In the genomic region with DNA sequence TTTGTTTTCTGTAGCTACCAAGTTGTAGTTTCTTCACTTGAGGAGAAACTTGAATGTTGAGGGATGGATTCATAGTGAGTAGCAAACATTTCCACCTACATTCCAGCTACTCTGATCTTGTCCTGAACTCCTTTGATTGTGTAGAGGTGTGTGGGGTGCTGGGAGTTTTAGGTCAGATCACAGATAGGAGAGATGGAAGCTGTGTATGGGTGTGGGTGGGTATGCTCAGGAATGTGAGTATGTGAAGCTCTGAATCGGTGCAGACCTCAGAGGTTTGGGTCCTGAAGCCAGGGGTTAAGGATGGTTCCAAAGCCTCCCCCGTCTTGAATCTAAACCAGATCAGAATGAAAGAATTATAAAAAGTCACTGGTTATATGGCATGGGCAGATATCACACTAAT, we compare ENCODE assay signal across 12 cellular contexts. TPM values are rescaled to one million over a fixed set of nuclear protein-coding genes. Genes with fewer than 3 reads are reported as not detected.
DNase-seq lines count a peak whose midpoint lies in the region; ATAC-seq and TF ChIP-seq lines count a peak whose summit lies in the region.
"Had no signal": no experiment of that assay in that cellular context is flagged by ENCODE, and none has a peak within 500 bp of the region (broad histone marks: within the 10 kb centered on the region; RNA-seq: fewer than 3 reads in every experiment).

No MANE protein-coding gene starts in this region.

- H3K4me1 Mint-ChIP-seq in stimulated activated memory B cell treated with anti-CD40 and anti-IgM and Interleukin-4, amounts not matched to agents 10 μg/mL and 1 μg/mL and 100 μg/mL, for 72 hours: no peaks in the 10 kb centered on the region

- no peak overlapping the region for H2AFZ ChIP-seq in mesenchymal stem cell (ENCODE audit: low read depth, low read length)

- no peak overlapping the region for H4K91ac ChIP-seq in mesenchymal stem cell (ENCODE audit: low read length)

- no peak overlapping the region for H3K27ac ChIP-seq in HEK293 (ENCODE audit: extremely low read depth, low read depth, low read length)
- peak overlapping the region; percentile 23; the same call in 1 of the 2 replicates for H3K27ac ChIP-seq in WERI-Rb-1
- H3K27ac ChIP-seq in mesenchymal stem cell (ENCODE audit: low read length, poor library complexity, severe bottlenecking): no peak overlapping the region
- H3K27ac ChIP-seq in tibial artery: peak overlapping the region; percentile 63 to 65

- no peak overlapping the region for H3K4me3 ChIP-seq in HEK293 (ENCODE audit: low read depth, low read length)
- no peak overlapping the region for H3K4me3 ChIP-seq in WERI-Rb-1 (ENCODE audit: low read depth, low read length)
- H3K4me3 ChIP-seq in mesenchymal stem cell (ENCODE audit: insufficient read depth in 1 of 2, low read depth in 1 of 2, low read length in 2 of 2): no peak overlapping the region
- no peak overlapping the region for H3K4me3 ChIP-seq in tibial artery

- H3K36me3 Mint-ChIP-seq in stimulated activated memory B cell treated with anti-CD40 and anti-IgM and Interleukin-4, amounts not matched to agents 10 μg/mL and 1 μg/mL and 100 μg/mL, for 72 hours: no peaks in the 10 kb centered on the region
- H3K36me3 Mint-ChIP-seq: CD14-positive monocyte had no signal

- H3K23ac ChIP-seq in mesenchymal stem cell (ENCODE audit: low read length in 2 of 2): no peak overlapping the region

- peak overlapping the region; percentile 29 for H2BK120ac ChIP-seq in mesenchymal stem cell (ENCODE audit: low read depth, low read length)

- POLR2A ChIA-PET in HEK293 (lab: Yijun Ruan, JAX): interaction anchor here (0.6 kb wide), 1 partner anchor 81 kb away, joined by 3 read pairs; no protein-coding TSS in a partner anchor

- H3K9me3 ChIP-seq in HEK293 (ENCODE audit: control insufficient read depth, insufficient read depth, low read depth, low read length) (no peaks in the 10 kb centered on the region), WERI-Rb-1 (ENCODE audit: severe bottlenecking) (peaks cover 2% of the 10 kb centered on the region), mesenchymal stem cell (ENCODE audit: control insufficient read depth, low read length) (no peaks in the 10 kb centered on the region), tibial artery (no peaks in the 10 kb centered on the region)

- no peak overlapping the region for H3K14ac ChIP-seq in mesenchymal stem cell (ENCODE audit: low read length in 2 of 2)

- no peaks in the 10 kb centered on the region for H3K27me3 ChIP-seq in WERI-Rb-1 (ENCODE audit: insufficient read depth, low read depth, severe bottlenecking)
- H3K27me3 ChIP-seq in mesenchymal stem cell (ENCODE audit: control insufficient read depth in 1 of 2, insufficient read depth in 1 of 2, low read length in 2 of 2): no peaks in the 10 kb centered on the region
- no peaks in the 10 kb centered on the region for H3K27me3 ChIP-seq in tibial artery

- no peak for DNase-seq in WERI-Rb-1
- no peak for DNase-seq in mesenchymal stem cell
- DNase-seq in tibial artery: no peak
- no peak for DNase-seq in globus pallidus (ENCODE audit: low spot score)
- no peak for DNase-seq in epidermal melanocyte (ENCODE audit: insufficient read length, low spot score)
- DNase-seq: COR-L47, H9, NCI-H1436, NCI-H2029 treated with DMSO at 0.1 percent for 48 hours had no signal

- H3K79me1 ChIP-seq in mesenchymal stem cell (replicated peaks; ENCODE audit: low read length, poor library complexity, severe bottlenecking): peaks cover 36% of the 10 kb centered on the region

- no peak for ATAC-seq in stimulated activated memory B cell treated with anti-CD40 and anti-IgM and Interleukin-4, amounts not matched to agents 10 μg/mL and 1 μg/mL and 100 μg/mL, for 72 hours

- no peak overlapping the region for H3K27ac Mint-ChIP-seq in stimulated activated memory B cell treated with anti-CD40 and anti-IgM and Interleukin-4, amounts not matched to agents 10 μg/mL and 1 μg/mL and 100 μg/mL, for 72 hours
- H3K27ac Mint-ChIP-seq: CD14-positive monocyte had no signal

- H3K9ac ChIP-seq in mesenchymal stem cell (ENCODE audit: low read length): no peak overlapping the region

- H2BK12ac ChIP-seq in mesenchymal stem cell (ENCODE audit: low read length in 2 of 2): peak overlapping the region; percentile 4 to 88

- CTCF ChIA-PET in HEK293 (lab: Yijun Ruan, JAX): interaction anchor here (1.5 kb wide), 1 partner anchor 82 kb away, joined by 6 read pairs; no protein-coding TSS in a partner anchor

- H3K9me3 Mint-ChIP-seq in stimulated activated memory B cell treated with anti-CD40 and anti-IgM and Interleukin-4, amounts not matched to agents 10 μg/mL and 1 μg/mL and 100 μg/mL, for 72 hours: no peaks in the 10 kb centered on the region
- H3K9me3 Mint-ChIP-seq: CD14-positive monocyte, H9 had no signal

- no peak overlapping the region for H4K8ac ChIP-seq in mesenchymal stem cell (ENCODE audit: low read length)

- no peak overlapping the region for H3K18ac ChIP-seq in mesenchymal stem cell (ENCODE audit: low read depth in 1 of 2, low read length in 2 of 2)

- H3K36me3 ChIP-seq in HEK293 (ENCODE audit: control insufficient read depth in 2 of 2, insufficient read depth in 1 of 2, low read length in 2 of 2) (no peaks in the 10 kb centered on the region), WERI-Rb-1 (no peaks in the 10 kb centered on the region; the same call in 1 of the 2 replicates), mesenchymal stem cell (ENCODE audit: control insufficient read depth in 1 of 2, insufficient read depth in 2 of 2, low read depth in 1 of 2, low read length in 2 of 2) (no peaks in the 10 kb centered on the region), tibial artery (no peaks in the 10 kb centered on the region)

- H3K4me3 Mint-ChIP-seq in stimulated activated memory B cell treated with anti-CD40 and anti-IgM and Interleukin-4, amounts not matched to agents 10 μg/mL and 1 μg/mL and 100 μg/mL, for 72 hours: no peak overlapping the region
- H3K4me3 Mint-ChIP-seq: CD14-positive monocyte, H9 had no signal

- H3K27me3 Mint-ChIP-seq in stimulated activated memory B cell treated with anti-CD40 and anti-IgM and Interleukin-4, amounts not matched to agents 10 μg/mL and 1 μg/mL and 100 μg/mL, for 72 hours: peaks cover 28% of the 10 kb centered on the region

- H2BK15ac ChIP-seq in mesenchymal stem cell (ENCODE audit: low read depth, poor library complexity, severe bottlenecking): no peak overlapping the region

- WGBS in mesenchymal stem cell: 75% methylated on average over 1 of the region's 2 CpGs

- intact Hi-C loops in tibial artery (cut with DNase I; ENCODE audit: low total_unique reads): no loop called here

- peak overlapping the region; percentile 83 for H2AK5ac ChIP-seq in mesenchymal stem cell (ENCODE audit: low read length, severe bottlenecking)

- no peaks in the 10 kb centered on the region for H3K4me1 ChIP-seq in HEK293 (ENCODE audit: control insufficient read depth, insufficient read depth, low read length)
- peaks cover 10% of the 10 kb centered on the region for H3K4me1 ChIP-seq in mesenchymal stem cell (ENCODE audit: control insufficient read depth, insufficient read depth, low read depth, low read length)
- H3K4me1 ChIP-seq in tibial artery: peaks cover 0 to 89% (median 55%) of the 10 kb centered on the region in 4 donors

- TF ChIP-seq CTCF in HEK293 (tag by site-specific recombination; IDR thresholded peaks at IDR 0.05): no peak
- no peak for TF ChIP-seq CTCF in WERI-Rb-1 (IDR thresholded peaks at IDR 0.05; ENCODE audit: low read depth, low read length)
- no peak for TF ChIP-seq CTCF in tibial artery (IDR thresholded peaks at IDR 0.05)

- no peak overlapping the region for H3K4me2 ChIP-seq in mesenchymal stem cell (ENCODE audit: low read length, poor library complexity, severe bottlenecking)

- peak overlapping the region in 1 of 2 experiments; percentile 84 for H3K4ac ChIP-seq in mesenchymal stem cell (ENCODE audit: low read depth in 1 of 2, low read length in 2 of 2)

- H2BK5ac ChIP-seq in mesenchymal stem cell (ENCODE audit: low read depth, low read length, poor library complexity, severe bottlenecking): no peak overlapping the region

TF ChIP-seq in HEK293, 187 proteins besides CTCF, POLR2A, EP300 and RAD21:
- TF ChIP-seq RBAK (tag by site-specific recombination; IDR thresholded peaks at IDR 0.05): no peak
- peak; percentile 24; the same call in 1 of the 2 replicates for TF ChIP-seq ZFHX2 (tag by site-specific recombination; conservative IDR thresholded peaks at IDR 0.05)

RNA-seq across cellular contexts. Expression of a gene that starts 52.6 kb away (rescaled TPM):
- polyA plus RNA-seq in mesenchymal stem cell (2013, experiment 1 of 2): 0.98 TPM
- 1.0 TPM for polyA plus RNA-seq in mesenchymal stem cell (2013, experiment 2 of 2)

Comparison
In these comparisons a context has a peak if more than half of its experiments do, and no peak if none do; other contexts are left out.
1. H3K27ac ChIP-seq: peak in WERI-Rb-1 (single experiment) and tibial artery (2 of 2); none in HEK293 (single experiment) and mesenchymal stem cell (single experiment).